Comparison of ENCODE assay signal across 23 cellular contexts in the genomic region with DNA sequence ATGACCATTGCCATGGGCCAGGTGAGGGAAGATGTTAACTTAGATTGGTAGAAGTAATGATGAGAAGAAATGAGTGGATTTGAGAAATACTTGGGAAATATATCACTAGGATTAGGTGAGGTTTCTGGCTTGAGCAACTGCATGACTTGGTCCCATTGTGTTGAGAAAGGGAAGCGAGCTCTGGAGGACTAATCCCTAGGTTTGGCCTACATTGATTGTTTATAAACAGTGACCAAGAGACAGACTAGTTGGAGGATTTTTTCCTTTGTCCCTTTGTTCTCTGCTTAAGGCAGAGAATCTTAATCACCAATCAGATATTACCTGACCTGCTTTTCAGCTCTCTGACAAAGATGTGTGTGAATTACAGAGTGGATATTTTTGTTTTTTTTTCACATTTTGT.
"Had no signal": no experiment of that assay in that cellular context is flagged by ENCODE, and none has a peak within 500 bp of the region (broad histone marks: within the 10 kb centered on the region; RNA-seq: fewer than 3 reads in every experiment).

No MANE protein-coding gene starts in this region.

- H3K9me3 ChIP-seq: suprapubic skin, transverse colon, uterus had no signal

- H3K4me3 Mint-ChIP-seq: activated naive CD4-positive, alpha-beta T cell treated with anti-CD3 and anti-CD28 coated beads for 36 hours; activated T-cell treated with anti-CD3 and anti-CD28 coated beads, Interleukin-2, amount 50 U/mL, for 4 hours; nephron; stimulated activated naive CD8-positive, alpha-beta T cell treated with anti-CD3 and anti-CD28 coated beads, Interleukin-15, Interleukin-2, amounts not matched to agents 100 ng/mL and 50 ng/mL, for 24 hours had no signal

- H3K27me3 ChIP-seq: ascending aorta, suprapubic skin, transverse colon, uterus had no signal

- H3K36me3 ChIP-seq: ascending aorta, suprapubic skin, transverse colon, uterus had no signal

- ATAC-seq: activated T-cell treated with anti-CD3 and anti-CD28 coated beads, Interleukin-2, amount 50 U/mL, for 4 hours; left lobe of liver had no signal

- DNase-seq: activated CD4-positive, alpha-beta T cell treated with anti-CD3 and anti-CD28 coated beads, Interleukin-2, amount 50 U/mL, for 1 hour; activated CD4-positive, CD25-positive, alpha-beta regulatory T cell treated with anti-CD3 and anti-CD28 coated beads, Interleukin-2, amount 50 U/mL, for 72 hours; activated CD8-positive, alpha-beta memory T cell treated with anti-CD3 and anti-CD28 coated beads, Interleukin-2, amount 50 U/mL, for 4 hours; activated naive CD4-positive, alpha-beta T cell treated with anti-CD3 and anti-CD28 coated beads for 36 hours; activated T-cell treated with anti-CD3 and anti-CD28 coated beads, Interleukin-2, amount 50 U/mL, for 4 hours; cortex of kidney; effector CD4-positive, alpha-beta T cell; hypothalamus; kidney; midbrain; nucleus accumbens; retina; stimulated activated CD4-positive, alpha-beta T cell treated with anti-CD3 and anti-CD28 coated beads, Interleukin-12 subunit alpha, Interleukin-12 subunit beta, amount 100 ng/mL, for 4 hours; stimulated activated CD4-positive, alpha-beta T cell treated with anti-CD3 and anti-CD28 coated beads, Interleukin-2, amount 100 ng/mL, for 24 hours; T1000; transverse colon; uterus had no signal

- H3K27ac ChIP-seq: ascending aorta, suprapubic skin, transverse colon, uterus had no signal

- H3K4me3 ChIP-seq: ascending aorta, lung, suprapubic skin, transverse colon, uterus had no signal

- H3K27me3 Mint-ChIP-seq: stimulated activated naive CD8-positive, alpha-beta T cell treated with anti-CD3 and anti-CD28 coated beads, Interleukin-15, Interleukin-2, amounts not matched to agents 100 ng/mL and 50 ng/mL, for 24 hours had no signal

- H3K4me1 ChIP-seq: ascending aorta, suprapubic skin, transverse colon, uterus had no signal

- H3K27ac Mint-ChIP-seq: activated naive CD4-positive, alpha-beta T cell treated with anti-CD3 and anti-CD28 coated beads for 36 hours; nephron; stimulated activated naive CD8-positive, alpha-beta T cell treated with anti-CD3 and anti-CD28 coated beads, Interleukin-15, Interleukin-2, amounts not matched to agents 100 ng/mL and 50 ng/mL, for 24 hours had no signal
